1 cellular context compared by ENCODE assay signal in genomic region chr2:42978175-42978886, GRCh38.
TF ChIP-seq lines count a peak whose summit lies in the region.

No MANE protein-coding gene starts in this region.

TF ChIP-seq in SK-N-SH, 30 proteins besides CTCF, POLR2A, EP300 and RAD21 (continued from another document):
- no peak for TF ChIP-seq ZBTB33 (IDR thresholded peaks at IDR 0.05; ENCODE audit: borderline replicate concordance, low read depth)
- no peak for TF ChIP-seq MXI1 (IDR thresholded peaks at IDR 0.05; ENCODE audit: low read depth, low read length)
- TF ChIP-seq YY1 (IDR thresholded peaks at IDR 0.05; ENCODE audit: low read depth): no peak
- no peak for TF ChIP-seq USF2 (IDR thresholded peaks at IDR 0.05; ENCODE audit: borderline replicate concordance, low read depth, low read length)
- TF ChIP-seq EZH2phosphoT487 (IDR thresholded peaks at IDR 0.05; ENCODE audit: borderline replicate concordance, low read depth): no peak
- TF ChIP-seq USF1 (IDR thresholded peaks at IDR 0.05; ENCODE audit: borderline replicate concordance, low read depth): no peak
- no peak for TF ChIP-seq CHD2 (IDR thresholded peaks at IDR 0.05; ENCODE audit: low read length, partially characterized antibody)
- TF ChIP-seq PBX3 (IDR thresholded peaks at IDR 0.05): no peak
- no peak for TF ChIP-seq FOXJ3 (CRISPR knock-in tag; IDR thresholded peaks at IDR 0.05)
